ENCODE assay signal across 9 cellular contexts in genomic region chr11:117986981-117987495, GRCh38. TPM values are rescaled to one million over a fixed set of nuclear protein-coding genes. Genes with fewer than 3 reads are reported as not detected.
A peak's percentile ranks its signal among the peaks of the same experiment; 100 is the strongest.
DNase-seq lines count a peak whose midpoint lies in the region; ATAC-seq and TF ChIP-seq lines count a peak whose summit lies in the region.
"Had no signal": no experiment of that assay in that cellular context is flagged by ENCODE, and none has a peak within 500 bp of the region (broad histone marks: within the 10 kb centered on the region; RNA-seq: fewer than 3 reads in every experiment).

No MANE protein-coding gene starts in this region.

- H3K36me3 Mint-ChIP-seq in endothelial cell (ENCODE audit: low read depth, unreplicated experiment), result no peaks in the 10 kb centered on the region

- no peaks in the 10 kb centered on the region for H3K9me3 Mint-ChIP-seq in endothelial cell (ENCODE audit: unreplicated experiment)

- no peak for TF ChIP-seq CTCF in endothelial cell (IDR thresholded peaks at IDR 0.05; ENCODE audit: unreplicated experiment)

- no peak overlapping the region for H3K27ac Mint-ChIP-seq in endothelial cell (ENCODE audit: unreplicated experiment)

- H3K4me3 Mint-ChIP-seq in endothelial cell (ENCODE audit: unreplicated experiment), result peak overlapping the region; percentile 78

- ATAC-seq in GM18870 (IDR thresholded peaks at IDR 0.05; ENCODE audit: unreplicated experiment) (peak; percentile 43), HG03045 (IDR thresholded peaks at IDR 0.05; ENCODE audit: unreplicated experiment) (peak; percentile 41)
- peak; percentile 61 to 63 for ATAC-seq in activated CD4-positive, CD25-positive, alpha-beta regulatory T cell treated with anti-CD3 and anti-CD28 coated beads, Interleukin-2, amount 50 U/mL, for 24 hours

- peaks cover 14% of the 10 kb centered on the region for H3K27me3 Mint-ChIP-seq in endothelial cell (ENCODE audit: unreplicated experiment)

- intact Hi-C loops in posterior cingulate gyrus (cut with DNase I), result no loop called here

- no peaks in the 10 kb centered on the region for H3K4me1 Mint-ChIP-seq in endothelial cell (ENCODE audit: unreplicated experiment)

- DNase-seq in endothelial cell (ENCODE audit: low spot score), result no peak
- peak; percentile 60 to 69 (median 64) for DNase-seq in stimulated activated CD4-positive, alpha-beta T cell treated with anti-CD3 and anti-CD28 coated beads, Interleukin-12 subunit alpha, Interleukin-12 subunit beta, amount 100 ng/mL, for 48 hours (ENCODE audit: low read depth in 2 of 3, low spot score in 1 of 3)
- no peak for DNase-seq in AG08395 (ENCODE audit: low spot score)
- no peak for DNase-seq in posterior cingulate gyrus
- DNase-seq in H4 (ENCODE audit: low spot score), result no peak

RNA-seq across cellular contexts. Expression of gene IL10RA, which starts 0.8 kb away (rescaled TPM):
- total RNA-seq in endothelial cell (ENCODE audit: unreplicated experiment), result 0.82 TPM
- total RNA-seq in H4 (2014; rRNA removed; shearing (Covaris generic)), result 0.04 TPM in 1 of 2 replicates, not detected in the other

RNA-seq across cellular contexts. Expression of gene TMPRSS13, which starts 57.8 kb away (rescaled TPM):
- total RNA-seq in endothelial cell (ENCODE audit: unreplicated experiment), result 1.8 TPM
- total RNA-seq in H4 (2014; rRNA removed; shearing (Covaris generic)), result 0.33 TPM in 1 of 2 replicates, not detected in the other
- total RNA-seq: RPMI7951 had no signal

Comparison
In these comparisons a context has a peak if more than half of its experiments do, and no peak if none do; other contexts are left out.
1. DNase-seq: peak in stimulated activated CD4-positive, alpha-beta T cell treated with anti-CD3 and anti-CD28 coated beads, Interleukin-12 subunit alpha, Interleukin-12 subunit beta, amount 100 ng/mL, for 48 hours (3 of 3); none in endothelial cell (single experiment), AG08395 (single experiment), posterior cingulate gyrus (0 of 10) and H4 (single experiment).
2. Peak in every context shown above with its lines, with median percentiles within 50 percentile points of each other: ATAC-seq.